ENCODE assay signal across 1 cellular context in the genomic region with DNA sequence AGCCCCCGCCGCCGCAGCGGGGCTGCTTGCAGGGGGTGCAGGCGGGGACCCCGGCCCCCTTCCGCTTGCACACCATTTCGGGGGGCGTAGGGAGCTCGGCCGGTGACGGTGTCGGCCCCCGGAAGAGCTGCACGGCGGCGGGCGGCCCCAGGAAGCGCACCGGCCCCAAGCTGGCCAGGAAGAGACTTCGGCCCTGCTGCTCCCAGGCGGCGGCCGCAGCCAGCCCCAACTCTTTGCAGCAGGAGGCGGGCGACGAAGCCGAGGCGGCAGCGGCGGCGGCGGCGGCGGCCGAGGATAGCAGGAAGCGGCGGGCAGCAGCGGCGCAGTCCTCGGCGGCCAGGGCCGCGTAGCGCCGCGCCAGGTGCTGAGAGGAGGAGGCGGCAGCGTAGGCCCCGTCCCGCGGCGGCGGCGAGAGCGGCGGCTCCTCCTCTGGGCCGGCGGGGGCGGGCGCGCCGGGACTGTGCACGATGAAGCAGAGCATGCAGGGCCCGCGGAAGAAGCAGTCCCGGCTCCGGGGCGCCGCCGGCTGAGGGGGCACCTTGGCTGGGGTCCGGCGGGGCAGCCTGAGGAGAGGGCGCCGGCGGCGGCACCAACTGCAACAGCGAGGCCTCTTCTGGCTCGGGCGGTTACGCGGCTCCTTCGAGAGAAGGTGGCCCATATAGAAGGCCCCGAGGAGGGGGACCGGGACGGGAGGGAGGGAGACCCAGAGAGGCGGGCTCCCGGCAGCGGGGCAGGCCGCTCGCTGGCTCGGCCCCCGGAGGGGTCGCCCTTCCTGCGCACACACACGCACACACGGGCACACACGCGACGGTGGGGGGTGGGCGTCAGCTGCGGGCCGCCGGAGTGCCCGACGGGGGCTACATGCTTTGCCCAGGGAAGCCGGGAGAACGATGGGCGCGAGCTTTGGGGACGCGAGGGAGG.
TF ChIP-seq lines count a peak whose summit lies in the region.

No MANE protein-coding gene starts in this region.

TF ChIP-seq in HepG2, 621 proteins besides CTCF, POLR2A, EP300 and RAD21 (continued from another document and continues in another):
- TF ChIP-seq CENPT (CRISPR knock-in tag; IDR thresholded peaks at IDR 0.05; ENCODE audit: low read depth) (no peak), ARNT2 (CRISPR knock-in tag; IDR thresholded peaks at IDR 0.05; ENCODE audit: low read depth) (no peak; the same call in 1 of the 2 replicates), ISL2 (CRISPR knock-in tag; IDR thresholded peaks at IDR 0.05) (no peak), ZNF326 (CRISPR knock-in tag; IDR thresholded peaks at IDR 0.05; ENCODE audit: borderline replicate concordance) (no peak), TIGD3 (CRISPR knock-in tag; IDR thresholded peaks at IDR 0.05; ENCODE audit: borderline replicate concordance) (no peak), MXD4 (CRISPR knock-in tag; IDR thresholded peaks at IDR 0.05) (no peak), ZNF570 (CRISPR knock-in tag; IDR thresholded peaks at IDR 0.05; ENCODE audit: borderline replicate concordance) (no peak), NFIB (CRISPR knock-in tag; IDR thresholded peaks at IDR 0.05; ENCODE audit: borderline replicate concordance) (no peak), IKZF1 (IDR thresholded peaks at IDR 0.05) (no peak), ZNF253 (CRISPR knock-in tag; IDR thresholded peaks at IDR 0.05; ENCODE audit: borderline replicate concordance) (no peak), TOE1 (CRISPR knock-in tag; IDR thresholded peaks at IDR 0.05) (no peak), GZF1 (CRISPR knock-in tag; IDR thresholded peaks at IDR 0.05) (no peak), GATAD1 (CRISPR knock-in tag; IDR thresholded peaks at IDR 0.05) (no peak), ZBTB7A (CRISPR knock-in tag; IDR thresholded peaks at IDR 0.05) (0 out of 2 replicates have a peak, but pooled peaks have one; percentile 22), BHLHE40 (IDR thresholded peaks at IDR 0.05; ENCODE audit: low read length) (no peak), SMARCC2 (IDR thresholded peaks at IDR 0.05) (no peak), ZNF350 (CRISPR knock-in tag; IDR thresholded peaks at IDR 0.05; ENCODE audit: borderline replicate concordance, low read depth) (no peak), ZNF784 (CRISPR knock-in tag; IDR thresholded peaks at IDR 0.05; ENCODE audit: borderline replicate concordance) (no peak), ZNF567 (CRISPR knock-in tag; IDR thresholded peaks at IDR 0.05; ENCODE audit: borderline replicate concordance) (no peak), IRX3 (CRISPR knock-in tag; IDR thresholded peaks at IDR 0.05; ENCODE audit: borderline replicate concordance, low read depth) (peak; percentile 46; the same call in 1 of the 2 replicates), TAF1 (CRISPR knock-in tag; IDR thresholded peaks at IDR 0.05) (peak; percentile 69; the same call in 1 of the 2 replicates), CCDC6 (CRISPR knock-in tag; IDR thresholded peaks at IDR 0.05) (peak; percentile 3; the same call in 1 of the 2 replicates), ZNF788 (CRISPR knock-in tag; IDR thresholded peaks at IDR 0.05; ENCODE audit: borderline replicate concordance) (0 out of 2 replicates have a peak, but pooled peaks have one; percentile 50), SNAPC4 (CRISPR knock-in tag; IDR thresholded peaks at IDR 0.05) (no peak), ZNF362 (CRISPR knock-in tag; IDR thresholded peaks at IDR 0.05; ENCODE audit: borderline replicate concordance) (no peak), ZNF512B (CRISPR knock-in tag; IDR thresholded peaks at IDR 0.05; ENCODE audit: borderline replicate concordance) (no peak), PLSCR1 (CRISPR knock-in tag; IDR thresholded peaks at IDR 0.05; ENCODE audit: borderline replicate concordance) (no peak), HDAC2 (CRISPR knock-in tag; IDR thresholded peaks at IDR 0.05) (no peak)
- TF ChIP-seq, protein P1, sequence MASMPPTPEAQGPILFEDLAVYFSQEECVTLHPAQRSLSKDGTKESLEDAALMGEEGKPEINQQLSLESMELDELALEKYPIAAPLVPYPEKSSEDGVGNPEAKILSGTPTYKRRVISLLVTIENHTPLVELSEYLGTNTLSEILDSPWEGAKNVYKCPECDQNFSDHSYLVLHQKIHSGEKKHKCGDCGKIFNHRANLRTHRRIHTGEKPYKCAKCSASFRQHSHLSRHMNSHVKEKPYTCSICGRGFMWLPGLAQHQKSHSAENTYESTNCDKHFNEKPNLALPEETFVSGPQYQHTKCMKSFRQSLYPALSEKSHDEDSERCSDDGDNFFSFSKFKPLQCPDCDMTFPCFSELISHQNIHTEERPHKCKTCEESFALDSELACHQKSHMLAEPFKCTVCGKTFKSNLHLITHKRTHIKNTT (CRISPR knock-in tag; IDR thresholded peaks at IDR 0.05): no peak
- TF ChIP-seq, protein P2, sequence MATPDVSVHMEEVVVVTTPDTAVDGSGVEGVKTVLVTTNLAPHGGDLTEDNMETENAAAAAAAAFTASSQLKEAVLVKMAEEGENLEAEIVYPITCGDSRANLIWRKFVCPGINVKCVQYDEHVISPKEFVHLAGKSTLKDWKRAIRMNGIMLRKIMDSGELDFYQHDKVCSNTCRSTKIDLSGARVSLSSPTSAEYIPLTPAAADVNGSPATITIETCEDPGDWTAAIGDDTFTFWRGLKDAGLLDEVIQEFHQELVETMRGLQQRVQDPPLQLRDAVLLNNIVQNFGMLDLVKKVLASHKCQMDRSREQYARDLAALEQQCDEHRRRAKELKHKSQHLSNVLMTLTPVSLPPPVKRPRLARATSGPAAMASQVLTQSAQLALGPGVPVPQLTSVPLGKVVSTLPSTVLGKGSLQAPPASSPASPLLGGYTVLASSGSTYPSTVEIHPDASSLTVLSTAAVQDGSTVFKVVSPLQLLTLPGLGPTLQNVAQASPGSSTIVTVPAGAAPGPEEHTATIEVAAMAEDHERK (CRISPR knock-in tag; IDR thresholded peaks at IDR 0.05; ENCODE audit: low read depth): no peak
- TF ChIP-seq, protein P3, sequence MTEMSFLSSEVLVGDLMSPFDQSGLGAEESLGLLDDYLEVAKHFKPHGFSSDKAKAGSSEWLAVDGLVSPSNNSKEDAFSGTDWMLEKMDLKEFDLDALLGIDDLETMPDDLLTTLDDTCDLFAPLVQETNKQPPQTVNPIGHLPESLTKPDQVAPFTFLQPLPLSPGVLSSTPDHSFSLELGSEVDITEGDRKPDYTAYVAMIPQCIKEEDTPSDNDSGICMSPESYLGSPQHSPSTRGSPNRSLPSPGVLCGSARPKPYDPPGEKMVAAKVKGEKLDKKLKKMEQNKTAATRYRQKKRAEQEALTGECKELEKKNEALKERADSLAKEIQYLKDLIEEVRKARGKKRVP (CRISPR knock-in tag; IDR thresholded peaks at IDR 0.05): no peak
- TF ChIP-seq, protein P4, sequence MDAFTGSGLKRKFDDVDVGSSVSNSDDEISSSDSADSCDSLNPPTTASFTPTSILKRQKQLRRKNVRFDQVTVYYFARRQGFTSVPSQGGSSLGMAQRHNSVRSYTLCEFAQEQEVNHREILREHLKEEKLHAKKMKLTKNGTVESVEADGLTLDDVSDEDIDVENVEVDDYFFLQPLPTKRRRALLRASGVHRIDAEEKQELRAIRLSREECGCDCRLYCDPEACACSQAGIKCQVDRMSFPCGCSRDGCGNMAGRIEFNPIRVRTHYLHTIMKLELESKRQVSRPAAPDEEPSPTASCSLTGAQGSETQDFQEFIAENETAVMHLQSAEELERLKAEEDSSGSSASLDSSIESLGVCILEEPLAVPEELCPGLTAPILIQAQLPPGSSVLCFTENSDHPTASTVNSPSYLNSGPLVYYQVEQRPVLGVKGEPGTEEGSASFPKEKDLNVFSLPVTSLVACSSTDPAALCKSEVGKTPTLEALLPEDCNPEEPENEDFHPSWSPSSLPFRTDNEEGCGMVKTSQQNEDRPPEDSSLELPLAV (CRISPR knock-in tag; conservative IDR thresholded peaks at IDR 0.05; ENCODE audit: low read depth): no peak; the same call in 1 of the 2 replicates
- TF ChIP-seq, protein P5, sequence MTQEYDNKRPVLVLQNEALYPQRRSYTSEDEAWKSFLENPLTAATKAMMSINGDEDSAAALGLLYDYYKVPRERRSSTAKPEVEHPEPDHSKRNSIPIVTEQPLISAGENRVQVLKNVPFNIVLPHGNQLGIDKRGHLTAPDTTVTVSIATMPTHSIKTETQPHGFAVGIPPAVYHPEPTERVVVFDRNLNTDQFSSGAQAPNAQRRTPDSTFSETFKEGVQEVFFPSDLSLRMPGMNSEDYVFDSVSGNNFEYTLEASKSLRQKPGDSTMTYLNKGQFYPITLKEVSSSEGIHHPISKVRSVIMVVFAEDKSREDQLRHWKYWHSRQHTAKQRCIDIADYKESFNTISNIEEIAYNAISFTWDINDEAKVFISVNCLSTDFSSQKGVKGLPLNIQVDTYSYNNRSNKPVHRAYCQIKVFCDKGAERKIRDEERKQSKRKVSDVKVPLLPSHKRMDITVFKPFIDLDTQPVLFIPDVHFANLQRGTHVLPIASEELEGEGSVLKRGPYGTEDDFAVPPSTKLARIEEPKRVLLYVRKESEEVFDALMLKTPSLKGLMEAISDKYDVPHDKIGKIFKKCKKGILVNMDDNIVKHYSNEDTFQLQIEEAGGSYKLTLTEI (CRISPR knock-in tag; conservative IDR thresholded peaks at IDR 0.05): no peak
